In the genomic region with DNA sequence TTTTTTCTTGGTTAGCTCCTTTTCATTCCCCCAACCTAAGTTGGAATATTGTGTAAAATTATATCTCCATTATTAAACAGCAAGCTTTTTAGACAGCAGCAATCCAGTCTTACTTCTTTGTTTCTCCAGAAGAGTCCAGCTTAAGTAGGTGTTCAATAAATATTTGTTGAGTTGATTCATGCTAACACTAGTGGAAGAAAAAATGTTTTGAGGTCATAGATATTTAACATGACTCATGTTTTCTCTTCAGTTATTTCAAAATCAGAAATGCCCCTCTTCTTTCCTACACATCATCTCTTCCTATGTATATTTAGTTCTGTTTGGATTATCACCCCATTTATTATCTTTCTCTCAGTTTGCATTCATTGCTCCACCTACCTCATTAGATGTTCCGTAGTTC, we compare ENCODE assay signal across 18 cellular contexts. TPM values are rescaled to one million over a fixed set of nuclear protein-coding genes. Genes with fewer than 3 reads are reported as not detected.
A peak's percentile ranks its signal among the peaks of the same experiment; 100 is the strongest.
DNase-seq lines count a peak whose midpoint lies in the region; ATAC-seq and TF ChIP-seq lines count a peak whose summit lies in the region.
"Had no signal": no experiment of that assay in that cellular context is flagged by ENCODE, and none has a peak within 500 bp of the region (broad histone marks: within the 10 kb centered on the region; RNA-seq: fewer than 3 reads in every experiment).

No MANE protein-coding gene starts in this region.

- TF ChIP-seq CTCF in RWPE1 (conservative IDR thresholded peaks at IDR 0.05; ENCODE audit: low read depth), result no peak
- TF ChIP-seq CTCF in fibroblast of mammary gland (conservative IDR thresholded peaks at IDR 0.05; ENCODE audit: control insufficient read depth, insufficient read depth, low read depth, low read length), result no peak
- no peak for TF ChIP-seq CTCF in tibial artery (IDR thresholded peaks at IDR 0.05)
- TF ChIP-seq CTCF in psoas muscle (IDR thresholded peaks at IDR 0.05), result no peak

- H3K4me1 ChIP-seq in ACC112 (ENCODE audit: control insufficient read depth, insufficient read depth, low read length, unreplicated experiment) (peaks cover 21% of the 10 kb centered on the region), tibial artery (peaks cover 0 to 19% (median 0%) of the 10 kb centered on the region in 4 donors), psoas muscle (no peaks in the 10 kb centered on the region)
- H3K4me1 ChIP-seq: heart left ventricle, right atrium auricular region had no signal

- H3K4me3 ChIP-seq in ACC112 (ENCODE audit: low read depth, low read length) (no peak overlapping the region), fibroblast of mammary gland (ENCODE audit: control insufficient read depth, low read depth, low read length) (no peak overlapping the region), tibial artery (no peak overlapping the region), psoas muscle (no peak overlapping the region)
- H3K4me3 ChIP-seq: heart left ventricle, right atrium auricular region had no signal

- peak overlapping the region; percentile 55 for H2AFZ ChIP-seq in ACC112 (ENCODE audit: low read length, unreplicated experiment)

- H3K27me3 ChIP-seq in ACC112 (ENCODE audit: insufficient read depth, low read length) (no peaks in the 10 kb centered on the region), tibial artery (no peaks in the 10 kb centered on the region), psoas muscle (ENCODE audit: insufficient read depth in 3 of 3, low read length in 2 of 3) (no peaks in the 10 kb centered on the region)
- H3K27me3 ChIP-seq: heart left ventricle, right atrium auricular region had no signal

- 46 to 100% (median 76%) methylated on average over 1 of the region's 1 CpG for WGBS in psoas muscle, 3 donors

- intact Hi-C loops in tibial artery (cut with DNase I; ENCODE audit: low total_unique reads) (no loop called here), psoas muscle (cut with DNase I) (no loop called here)

- POLR2A ChIA-PET in RWPE1 (lab: Yijun Ruan, JAX; ENCODE audit: low non-redundant PET), result no interaction called here

- H3K27ac ChIP-seq in ACC112 (ENCODE audit: low read depth, low read length), result peak overlapping the region; percentile 33; the same call in 1 of the 2 replicates
- H3K27ac ChIP-seq in RWPE1, result no peak overlapping the region
- H3K27ac ChIP-seq in tibial artery, result no peak overlapping the region
- H3K27ac ChIP-seq in psoas muscle, result no peak overlapping the region
- H3K27ac ChIP-seq: heart left ventricle, right atrium auricular region had no signal

- DNase-seq in EL (peak; percentile 69), RWPE1 (ENCODE audit: low spot score) (peak; percentile 24), fibroblast of mammary gland (ENCODE audit: low read depth) (peak; percentile 72), NCI-H446 treated with DMSO at 0.1 percent for 48 hours (lab: John Stamatoyannopoulos, UW) (no peak), MV-4-11 (lab: John Stamatoyannopoulos, UW) (no peak), tibial artery (no peak), psoas muscle (no peak)
- DNase-seq: activated CD8-positive, alpha-beta T cell treated with anti-CD3 and anti-CD28 coated beads for 36 hours; AML-193; amniotic stem cell; heart left ventricle; NCI-H2081 treated with DMSO at 0.1 percent for 48 hours had no signal

- H3K36me3 ChIP-seq in ACC112 (ENCODE audit: insufficient read depth, low read length) (no peaks in the 10 kb centered on the region), tibial artery (no peaks in the 10 kb centered on the region), psoas muscle (ENCODE audit: insufficient read depth in 1 of 2, low read depth in 1 of 2) (no peaks in the 10 kb centered on the region)
- H3K36me3 ChIP-seq: heart left ventricle, right atrium auricular region had no signal

- H3K79me2 ChIP-seq in ACC112 (ENCODE audit: control insufficient read depth, insufficient read depth, low read length, unreplicated experiment), result no peaks in the 10 kb centered on the region

- H3K9me3 ChIP-seq in tibial artery (no peaks in the 10 kb centered on the region), psoas muscle (no peaks in the 10 kb centered on the region)
- H3K9me3 ChIP-seq: heart left ventricle, right atrium auricular region had no signal

- CTCF ChIA-PET in RWPE1 (lab: Yijun Ruan, JAX), result no interaction called here

- ATAC-seq in psoas muscle, result no peak
- ATAC-seq: activated CD8-positive, alpha-beta T cell treated with anti-CD3 and anti-CD28 coated beads for 36 hours; heart left ventricle had no signal

RNA-seq across cellular contexts. Expression of a gene that starts 20.3 kb away (rescaled TPM):
- total RNA-seq in psoas muscle, result not detected
- polyA plus RNA-seq in psoas muscle, result not detected
- total RNA-seq: activated CD8-positive, alpha-beta T cell treated with anti-CD3 and anti-CD28 coated beads for 36 hours; endothelial cell of umbilical vein; heart left ventricle; mesenteric fat pad; right atrium auricular region; temporal lobe had no signal
- polyA plus RNA-seq: endothelial cell of umbilical vein, heart left ventricle, neural cell had no signal

Comparison
In these comparisons a context has a peak if more than half of its experiments do, and no peak if none do; other contexts are left out.
1. DNase-seq: peak in EL (single experiment), RWPE1 (single experiment) and fibroblast of mammary gland (single experiment); none in NCI-H446 treated with DMSO at 0.1 percent for 48 hours (single experiment), MV-4-11 (single experiment), tibial artery (0 of 2) and psoas muscle (0 of 2).